ENCODE assay signal across 28 cellular contexts in the genomic region with DNA sequence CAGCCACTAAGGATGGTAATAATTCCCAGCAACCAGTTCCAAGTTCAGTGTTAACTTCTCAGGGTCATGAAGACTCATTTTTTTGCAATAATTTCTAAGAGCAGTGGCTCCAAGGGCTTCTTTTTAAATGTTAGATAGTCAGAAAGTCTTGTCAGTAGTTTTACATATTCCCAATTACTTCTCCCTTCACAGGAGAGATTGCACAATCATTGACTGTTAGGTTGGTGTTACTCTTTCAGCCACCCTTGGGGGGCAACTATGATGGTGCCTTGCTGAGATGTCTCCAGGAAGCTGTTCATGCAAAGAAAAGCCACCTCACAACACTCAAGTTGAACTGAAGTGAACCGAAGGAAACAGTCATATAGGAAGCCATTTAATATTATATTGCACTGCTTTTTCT.
"Had no signal": no experiment of that assay in that cellular context is flagged by ENCODE, and none has a peak within 500 bp of the region (broad histone marks: within the 10 kb centered on the region; RNA-seq: fewer than 3 reads in every experiment).

No MANE protein-coding gene starts in this region.

- H3K79me2 ChIP-seq: parathyroid adenoma had no signal

- H3K9ac ChIP-seq: neural progenitor cell, parathyroid adenoma had no signal

- DNase-seq: natural killer cell; occipital lobe; ovary; posterior cingulate gyrus; psoas muscle; right cardiac atrium; spleen; stimulated activated CD4-positive, alpha-beta T cell treated with anti-CD3 and anti-CD28 coated beads, Interleukin-12 subunit alpha, Interleukin-12 subunit beta, amount 100 ng/mL, for 4 hours; stimulated activated CD4-positive, alpha-beta T cell treated with anti-CD3 and anti-CD28 coated beads, Interleukin-1b, Interleukin-23, amount 100 ng/mL, for 48 hours; stimulated activated CD4-positive, alpha-beta T cell treated with anti-CD3 and anti-CD28 coated beads, Interleukin-4, amount 100 ng/mL, for 1 hour; stimulated activated CD4-positive, alpha-beta T cell treated with anti-CD3 and anti-CD28 coated beads, Interleukin-4, amount 100 ng/mL, for 4 hours; stimulated activated CD8-positive, alpha-beta memory T cell treated with anti-CD3 and anti-CD28 coated beads, Interleukin-4, amount 100 ng/mL, for 48 hours; stimulated activated naive CD4-positive, alpha-beta T cell; stimulated activated naive CD8-positive, alpha-beta T cell treated with anti-CD3 and anti-CD28 coated beads, Interleukin-15, amount 100 ng/mL, for 72 hours; stimulated activated naive CD8-positive, alpha-beta T cell treated with anti-CD3 and anti-CD28 coated beads, Interleukin-15, Interleukin-2, amounts not matched to agents 100 U/mL and 50 U/mL, for 24 hours; substantia nigra; testis; tibial artery; transverse colon; upper lobe of right lung; uterus had no signal

- H3K36me3 ChIP-seq: neural progenitor cell, ovary, spleen, suprapubic skin, tibial artery, transverse colon, upper lobe of right lung, uterus had no signal

- H3K4me1 ChIP-seq: neural progenitor cell, parathyroid adenoma, psoas muscle, suprapubic skin, testis, tibial artery, transverse colon, upper lobe of right lung, uterus had no signal

- H2AFZ ChIP-seq: neural progenitor cell, parathyroid adenoma had no signal

- ATAC-seq: natural killer cell; psoas muscle; right cardiac atrium; sciatic nerve; stimulated activated memory B cell treated with anti-CD40 and anti-IgM and Interleukin-4, amounts not matched to agents 10 μg/mL and 1 μg/mL and 100 μg/mL, for 72 hours; stimulated activated naive CD8-positive, alpha-beta T cell treated with anti-CD3 and anti-CD28 coated beads, Interleukin-15, amount 100 ng/mL, for 72 hours; stimulated activated naive CD8-positive, alpha-beta T cell treated with anti-CD3 and anti-CD28 coated beads, Interleukin-15, Interleukin-2, amounts not matched to agents 100 U/mL and 50 U/mL, for 24 hours; upper lobe of right lung had no signal

- H3K9me3 ChIP-seq: ovary, psoas muscle, spleen, suprapubic skin, testis, tibial artery, transverse colon, upper lobe of right lung, uterus had no signal

- H3K27ac ChIP-seq: neural progenitor cell, ovary, parathyroid adenoma, psoas muscle, skin epidermis, spleen, suprapubic skin, testis, tibial artery, transverse colon, upper lobe of right lung, uterus had no signal

- H3K4me3 ChIP-seq: neural progenitor cell, ovary, psoas muscle, skin epidermis, smooth muscle cell, spleen, suprapubic skin, testis, tibial artery, transverse colon, upper lobe of right lung, uterus had no signal

- H3K4me2 ChIP-seq: neural progenitor cell, smooth muscle cell had no signal

- H3K27me3 ChIP-seq: neural progenitor cell, ovary, spleen, suprapubic skin, testis, tibial artery, transverse colon, upper lobe of right lung, uterus had no signal
